In genomic region chr6:165661416-165662001, GRCh38 we compare ENCODE assay signal across 11 cellular contexts. TPM values are rescaled to one million over a fixed set of nuclear protein-coding genes. Genes with fewer than 3 reads are reported as not detected.
DNase-seq lines count a peak whose midpoint lies in the region; ATAC-seq, FAIRE-seq and TF ChIP-seq lines count a peak whose summit lies in the region.
"Had no signal": no experiment of that assay in that cellular context is flagged by ENCODE, and none has a peak within 500 bp of the region (broad histone marks: within the 10 kb centered on the region; RNA-seq: fewer than 3 reads in every experiment).

No MANE protein-coding gene starts in this region.

- H3K36me3 ChIP-seq in astrocyte (ENCODE audit: insufficient read depth, low read length) (no peaks in the 10 kb centered on the region), kidney (ENCODE audit: control insufficient read depth in 1 of 2, insufficient read depth in 2 of 2, low read length in 2 of 2) (no peaks in the 10 kb centered on the region), spleen (no peaks in the 10 kb centered on the region)

- TF ChIP-seq CTCF in astrocyte (IDR thresholded peaks at IDR 0.05; ENCODE audit: insufficient read depth, low read depth, low read length) (no peak), kidney (IDR thresholded peaks at IDR 0.05; ENCODE audit: borderline replicate concordance, extremely low read depth, insufficient read depth) (no peak), spleen (IDR thresholded peaks at IDR 0.05 in 8 of 11, conservative IDR thresholded peaks at IDR 0.05 in 3 of 11) (no peak), MCF 10A (IDR thresholded peaks at IDR 0.05; ENCODE audit: unreplicated experiment) (no peak)

- TF ChIP-seq POLR2A in spleen (IDR thresholded peaks at IDR 0.05) (no peak), GM18505 (IDR thresholded peaks at IDR 0.05; ENCODE audit: borderline replicate concordance, extremely low read depth, insufficient read depth, insufficient read length) (no peak)

- H3K27me3 Mint-ChIP-seq in astrocyte (ENCODE audit: low read depth, unreplicated experiment) (peaks cover 52% of the 10 kb centered on the region), MCF 10A (ENCODE audit: insufficient read depth, unreplicated experiment) (no peaks in the 10 kb centered on the region)

- peak overlapping the region; percentile 38 for H3K27ac ChIP-seq in astrocyte (ENCODE audit: low read depth, low read length)
- peak overlapping the region in 1 of 2 donors; percentile 79 for H3K27ac ChIP-seq in kidney (ENCODE audit: low read depth in 2 of 2, low read length in 2 of 2)
- peak overlapping the region in 7 of 8 donors; percentile 11 to 85 (median 75) for H3K27ac ChIP-seq in spleen

- no peaks in the 10 kb centered on the region for H3K9me3 ChIP-seq in astrocyte (ENCODE audit: insufficient read depth, low read depth, low read length)
- H3K9me3 ChIP-seq in kidney (ENCODE audit: control insufficient read depth in 1 of 2, low read length in 2 of 2), result no peaks in the 10 kb centered on the region
- no peaks in the 10 kb centered on the region for H3K9me3 ChIP-seq in spleen

- no peak for ATAC-seq in GM19463 (IDR thresholded peaks at IDR 0.05; ENCODE audit: unreplicated experiment)
- ATAC-seq in GM18505 (IDR thresholded peaks at IDR 0.05; ENCODE audit: unreplicated experiment), result no peak

- H3K4me1 Mint-ChIP-seq in astrocyte (ENCODE audit: low read depth, unreplicated experiment), result peaks cover 15% of the 10 kb centered on the region
- H3K4me1 Mint-ChIP-seq in MCF 10A (ENCODE audit: insufficient read depth, unreplicated experiment), result peaks cover 7% of the 10 kb centered on the region

- H4K20me1 ChIP-seq in astrocyte (ENCODE audit: insufficient read depth, low read length), result peaks cover 16% of the 10 kb centered on the region

- H3K27ac Mint-ChIP-seq in astrocyte (ENCODE audit: unreplicated experiment), result no peak overlapping the region
- H3K27ac Mint-ChIP-seq in MCF 10A (ENCODE audit: low read depth, unreplicated experiment), result no peak overlapping the region

- H3K4me3 ChIP-seq in astrocyte (ENCODE audit: insufficient read depth, low read depth, low read length) (peak overlapping the region; percentile 59), kidney (ENCODE audit: low read length in 2 of 2) (peak overlapping the region; percentile 60 to 74), spleen (peak overlapping the region; percentile 16 to 72 (median 50))

- intact Hi-C loops in kidney (cut with DNase I), result no loop called here
- intact Hi-C loops in spleen (cut with DNase I; ENCODE audit: low total_unique reads), result loop anchor here (10.0 kb wide), 1 partner anchor 217 kb away; no protein-coding TSS in a partner anchor
- intact Hi-C loops in MCF 10A (cut with micrococcal nuclease), result no loop called here

- H2AFZ ChIP-seq in astrocyte (ENCODE audit: low read depth, low read length), result peak overlapping the region; percentile 73

- CTCF ChIA-PET in MCF 10A (lab: Yijun Ruan, JAX), result no interaction called here

- no peak for FAIRE-seq in GM19239 (lab: Jason Lieb, UNC)
- no peak for FAIRE-seq in astrocyte (lab: Jason Lieb, UNC)
- no peak for FAIRE-seq in kidney (lab: Jason Lieb, UNC)

- H3K4me2 ChIP-seq in astrocyte (ENCODE audit: low read length), result peak overlapping the region; percentile 85

- peak overlapping the region; percentile 75 for H3K9ac ChIP-seq in astrocyte (ENCODE audit: low read length)
- peak overlapping the region in 1 of 2 donors; percentile 75 for H3K9ac ChIP-seq in kidney (ENCODE audit: low read length in 2 of 2)

- H3K4me1 ChIP-seq in astrocyte (ENCODE audit: insufficient read depth, low read length) (peaks cover 13% of the 10 kb centered on the region), kidney (ENCODE audit: control insufficient read depth in 1 of 2, insufficient read depth in 1 of 2, low read depth in 1 of 2, low read length in 2 of 2) (peaks cover 0 to 12% of the 10 kb centered on the region in 2 donors), spleen (peaks cover 0 to 46% (median 24%) of the 10 kb centered on the region in 6 donors)

- WGBS in spleen, 5 donors, result 1 to 2% (median 2%) methylated on average over 36 to 49 of the region's 49 CpGs

- peaks cover 27% of the 10 kb centered on the region for H3K79me2 ChIP-seq in astrocyte (ENCODE audit: insufficient read depth, low read length)

- no TSS peak for BruUV-seq in MCF 10A (replicated peaks; lab: Mats Ljungman, UMichigan)

- peak; percentile 27 for DNase-seq in GM19239 (ENCODE audit: insufficient read length, low spot score)
- DNase-seq in astrocyte (ENCODE audit: low read depth), result no peak
- no peak for DNase-seq in kidney
- no peak for DNase-seq in spleen
- no peak for DNase-seq in islet precursor cell
- DNase-seq in MCF 10A (ENCODE audit: unreplicated experiment), result no peak
- DNase-seq: activated CD8-positive, alpha-beta memory T cell treated with anti-CD3 and anti-CD28 coated beads, Interleukin-2, amount 50 U/mL, for 48 hours; foreskin melanocyte; NCI-H774 had no signal

- H3K9me3 Mint-ChIP-seq in astrocyte (ENCODE audit: unreplicated experiment), result peaks cover 3% of the 10 kb centered on the region
- H3K9me3 Mint-ChIP-seq in MCF 10A (ENCODE audit: unreplicated experiment), result no peaks in the 10 kb centered on the region

- H3K27me3 ChIP-seq in astrocyte (ENCODE audit: insufficient read depth, low read length) (peaks cover 40% of the 10 kb centered on the region), spleen (replicated peaks in 1 of 7) (peaks cover 0 to 80% (median 46%) of the 10 kb centered on the region in 7 donors)

- H3K4me3 Mint-ChIP-seq in astrocyte (ENCODE audit: unreplicated experiment) (peak overlapping the region; percentile 82), MCF 10A (ENCODE audit: unreplicated experiment) (no peak overlapping the region)

- POLR2A ChIA-PET in MCF 10A (lab: Yijun Ruan, JAX), result no interaction called here

- H3K36me3 Mint-ChIP-seq in astrocyte (ENCODE audit: low read depth, unreplicated experiment), result no peaks in the 10 kb centered on the region
- no peaks in the 10 kb centered on the region for H3K36me3 Mint-ChIP-seq in MCF 10A (ENCODE audit: insufficient read depth, unreplicated experiment)

RNA-seq across cellular contexts. Expression of gene PDE10A, which starts 1.5 kb away (rescaled TPM):
- total RNA-seq in astrocyte, result 5.4 and 7.4 TPM in 2 replicates
- total RNA-seq in kidney, result 23.1 TPM
- 4.8 TPM for polyA plus RNA-seq in kidney (ENCODE audit: insufficient read depth, low read depth, low replicate concordance)
- 10 to 100 TPM in 5 of 7 donors, 1 to 10 TPM in 2; 7.5 to 28.2 (median 10.6) TPM for total RNA-seq in spleen
- 1 to 10 TPM; 1.1 to 2.5 (median 2.2) TPM for polyA plus RNA-seq in spleen
- 0.88 and 1.8 TPM in 2 replicates for total RNA-seq in MCF 10A (2022)
